8 cellular contexts compared by ENCODE assay signal in genomic region chr4:82900016-82900334, GRCh38. TPM values are rescaled to one million over a fixed set of nuclear protein-coding genes. Genes with fewer than 3 reads are reported as not detected.
DNase-seq lines count a peak whose midpoint lies in the region; ATAC-seq and TF ChIP-seq lines count a peak whose summit lies in the region.

No MANE protein-coding gene starts in this region.

- intact Hi-C loops in cardiac septum (cut with DNase I): loop anchor here (1.0 to 10.0 kb wide), 3 partner anchors 9 to 555 kb away; partner anchors contain the start of genes HELQ, MRPS18C and SEC31A

- peaks cover 9% of the 10 kb centered on the region for H3K36me3 ChIP-seq in cardiac muscle cell
- H3K36me3 ChIP-seq in gastroesophageal sphincter: peaks cover 0 to 25% of the 10 kb centered on the region in 2 donors

- in situ Hi-C loops in SK-MEL-5 (cut with HindIII; ENCODE audit: low pct_unique_long_range_greater_than_20kb, low sequenced_read_pairs): no loop called here

- peak; percentile 3 for ATAC-seq in HG03103 (IDR thresholded peaks at IDR 0.05; ENCODE audit: low read depth, unreplicated experiment)
- peak; percentile 2 for ATAC-seq in gastroesophageal sphincter
- ATAC-seq in stimulated activated memory B cell treated with anti-CD40 and anti-IgM and Interleukin-4, amounts not matched to agents 10 μg/mL and 1 μg/mL and 100 μg/mL, for 72 hours: peak; percentile 28

- no peak overlapping the region for H3K4me3 Mint-ChIP-seq in stimulated activated memory B cell treated with anti-CD40 and anti-IgM and Interleukin-4, amounts not matched to agents 10 μg/mL and 1 μg/mL and 100 μg/mL, for 72 hours

- no peak for TF ChIP-seq EP300 in gastroesophageal sphincter (IDR thresholded peaks at IDR 0.05)

- 0% methylated on average over 10 of the region's 10 CpGs for WGBS in gastroesophageal sphincter (ENCODE audit: low coverage in 1 of 2), 2 donors

- no peak for DNase-seq in cardiac muscle cell (ENCODE audit: low read depth in 1 of 2, low spot score in 1 of 2)
- no peak for DNase-seq in cardiac septum (ENCODE audit: low spot score)
- peak; percentile 46 for DNase-seq in SK-MEL-5 (ENCODE audit: low read depth, low spot score)
- no peak for DNase-seq in stimulated activated CD4-positive, alpha-beta T cell treated with anti-CD3 and anti-CD28 coated beads, Interleukin-4, amount 100 ng/mL, for 24 hours
- no peak for DNase-seq in T-helper 9 cell

- H3K27me3 Mint-ChIP-seq in stimulated activated memory B cell treated with anti-CD40 and anti-IgM and Interleukin-4, amounts not matched to agents 10 μg/mL and 1 μg/mL and 100 μg/mL, for 72 hours: no peaks in the 10 kb centered on the region

- H3K9me3 ChIP-seq in cardiac muscle cell (ENCODE audit: low read depth) (no peaks in the 10 kb centered on the region), gastroesophageal sphincter (no peaks in the 10 kb centered on the region)

- H3K27ac ChIP-seq in cardiac muscle cell (peak overlapping the region; percentile 97), gastroesophageal sphincter (peak overlapping the region; percentile 84 to 99 (median 98))

- no peak for TF ChIP-seq CTCF in cardiac muscle cell (IDR thresholded peaks at IDR 0.05; ENCODE audit: low read depth, low read length)
- no peak for TF ChIP-seq CTCF in gastroesophageal sphincter (IDR thresholded peaks at IDR 0.05)

- H3K4me1 ChIP-seq in cardiac muscle cell (ENCODE audit: low read depth) (peaks cover 14% of the 10 kb centered on the region), gastroesophageal sphincter (peaks cover 4 to 51% (median 13%) of the 10 kb centered on the region in 3 donors)

- no peaks in the 10 kb centered on the region for H3K27me3 ChIP-seq in cardiac muscle cell
- H3K27me3 ChIP-seq in gastroesophageal sphincter: no peaks in the 10 kb centered on the region

- no peak overlapping the region for H3K27ac Mint-ChIP-seq in stimulated activated memory B cell treated with anti-CD40 and anti-IgM and Interleukin-4, amounts not matched to agents 10 μg/mL and 1 μg/mL and 100 μg/mL, for 72 hours

- H3K4me3 ChIP-seq in cardiac muscle cell (peak overlapping the region; percentile 73), gastroesophageal sphincter (peak overlapping the region; percentile 45 to 70)

- H3K4me1 Mint-ChIP-seq in stimulated activated memory B cell treated with anti-CD40 and anti-IgM and Interleukin-4, amounts not matched to agents 10 μg/mL and 1 μg/mL and 100 μg/mL, for 72 hours: peaks cover 23% of the 10 kb centered on the region

- peaks cover 9% of the 10 kb centered on the region for H3K36me3 Mint-ChIP-seq in stimulated activated memory B cell treated with anti-CD40 and anti-IgM and Interleukin-4, amounts not matched to agents 10 μg/mL and 1 μg/mL and 100 μg/mL, for 72 hours

- no peak for TF ChIP-seq POLR2A in gastroesophageal sphincter (IDR thresholded peaks at IDR 0.05)

- no peaks in the 10 kb centered on the region for H3K9me3 Mint-ChIP-seq in stimulated activated memory B cell treated with anti-CD40 and anti-IgM and Interleukin-4, amounts not matched to agents 10 μg/mL and 1 μg/mL and 100 μg/mL, for 72 hours

RNA-seq across cellular contexts. Expression of gene THAP9, which starts 0.6 kb away (rescaled TPM):
- total RNA-seq in cardiac muscle cell: 11.9 and 23.8 TPM in 2 replicates
- 4.4 and 13.5 TPM in 2 replicates for polyA plus RNA-seq in cardiac muscle cell
- 6.0 TPM for total RNA-seq in cardiac septum
- 6.5 and 6.9 TPM in 2 replicates for total RNA-seq in SK-MEL-5 (2014; rRNA removed; shearing (Covaris generic))
- polyA plus RNA-seq in SK-MEL-5 (2015; cell fraction: cytosol; rRNA removed): 2.8 and 3.0 TPM in 2 replicates
- polyA plus RNA-seq in SK-MEL-5 (2015; cell fraction: nucleus; rRNA removed): 18.8 and 24.1 TPM in 2 replicates
- total RNA-seq in gastroesophageal sphincter: 10 to 100 TPM in 1 of 4 donors, 1 to 10 TPM in 3; 2.6 to 12.5 (median 5.7) TPM

RNA-seq across cellular contexts. Expression of gene SEC31A, which starts 9.0 kb away (rescaled TPM):
- total RNA-seq in cardiac muscle cell (159 and 252 TPM in 2 replicates), cardiac septum (140 TPM), gastroesophageal sphincter (100 to 1,000 TPM; 118 to 197 (median 153) TPM)
- 147 and 191 TPM in 2 replicates for polyA plus RNA-seq in cardiac muscle cell
- total RNA-seq in SK-MEL-5 (2014; rRNA removed; shearing (Covaris generic)): 91.3 and 104 TPM in 2 replicates
- 90.0 and 100 TPM in 2 replicates for polyA plus RNA-seq in SK-MEL-5 (2015; cell fraction: cytosol; rRNA removed)
- polyA plus RNA-seq in SK-MEL-5 (2015; cell fraction: nucleus; rRNA removed): 125 and 135 TPM in 2 replicates
